27 cellular contexts compared by ENCODE assay signal in genomic region chr3:85481411-85482192, GRCh38.
DNase-seq lines count a peak whose midpoint lies in the region; ATAC-seq and TF ChIP-seq lines count a peak whose summit lies in the region.
"Had no signal": no experiment of that assay in that cellular context is flagged by ENCODE, and none has a peak within 500 bp of the region (broad histone marks: within the 10 kb centered on the region; RNA-seq: fewer than 3 reads in every experiment).

No MANE protein-coding gene starts in this region.

- no peaks in the 10 kb centered on the region for H4K20me1 ChIP-seq in SU-DHL-6 (ENCODE audit: low read depth, low read length)

- H3K9me3 ChIP-seq in SU-DHL-6 (ENCODE audit: insufficient read depth, low read length) (no peaks in the 10 kb centered on the region), skeletal muscle tissue (ENCODE audit: control insufficient read depth in 3 of 3, low read length in 3 of 3) (no peaks in the 10 kb centered on the region), transverse colon (no peaks in the 10 kb centered on the region), uterus (no peaks in the 10 kb centered on the region)
- H3K9me3 ChIP-seq: SJSA1 had no signal

- peak; percentile 29 for DNase-seq in inferior parietal cortex (ENCODE audit: extremely low spot score)
- DNase-seq in NCI-H2196 treated with DMSO at 0.1 percent for 48 hours (lab: John Stamatoyannopoulos, UW; ENCODE audit: unreplicated experiment), result no peak
- no peak for DNase-seq in transverse colon
- no peak for DNase-seq in uterus
- no peak for DNase-seq in dermis blood vessel endothelial cell
- DNase-seq: activated CD4-positive, alpha-beta T cell treated with anti-CD3 and anti-CD28 coated beads, Interleukin-2, amount 10 ng/mL, durations not matched to agents 7 days and 5 days; activated naive CD4-positive, alpha-beta T cell treated with anti-CD3 and anti-CD28 coated beads, Interleukin-2, amount 10 ng/mL, durations not matched to agents 7 days and 5 days; activated T-cell treated with anti-CD3 and anti-CD28 coated beads, Interleukin-2, amount 50 U/mL, for 72 hours; amniotic stem cell; caudate nucleus; DND-41; H9; head of caudate nucleus; kidney glomerular epithelial cell; NCI-H1436; NK-92 treated with Interleukin-12 subunit alpha and Interleukin-12 subunit beta, amount 100 ng/mL, for 24 hours; retina; stimulated activated CD4-positive, alpha-beta T cell treated with anti-CD3 and anti-CD28 coated beads, Interleukin-12 subunit alpha, Interleukin-12 subunit beta, amount 100 ng/mL, for 4 hours; stimulated activated naive CD8-positive, alpha-beta T cell treated with anti-CD3 and anti-CD28 coated beads, Interleukin-15, Interleukin-2, amounts not matched to agents 100 U/mL and 50 U/mL, for 24 hours; trophoblast cell; WERI-Rb-1 had no signal

- intact Hi-C loops in transverse colon (cut with DNase I; ENCODE audit: low total_unique reads), result no loop called here
- intact Hi-C loops in uterus (cut with DNase I; ENCODE audit: low total_unique reads), result no loop called here

- TF ChIP-seq CTCF in SU-DHL-6 (IDR thresholded peaks at IDR 0.05; ENCODE audit: insufficient read depth, low read length, poor library complexity, severe bottlenecking) (no peak), transverse colon (IDR thresholded peaks at IDR 0.05) (no peak), uterus (IDR thresholded peaks at IDR 0.05) (no peak)

- peak; percentile 56 for ATAC-seq in HG03139 (IDR thresholded peaks at IDR 0.05; ENCODE audit: unreplicated experiment)
- ATAC-seq: activated T-cell treated with anti-CD3 and anti-CD28 coated beads, Interleukin-2, amount 50 U/mL, for 72 hours; stimulated activated naive CD8-positive, alpha-beta T cell treated with anti-CD3 and anti-CD28 coated beads, Interleukin-15, Interleukin-2, amounts not matched to agents 100 U/mL and 50 U/mL, for 24 hours had no signal

- H3K27ac ChIP-seq in SU-DHL-6 (ENCODE audit: low read depth, low read length) (no peak overlapping the region), skeletal muscle tissue (ENCODE audit: low read depth, low read length) (no peak overlapping the region), transverse colon (no peak overlapping the region), uterus (no peak overlapping the region)
- H3K27ac ChIP-seq: C4-2B, SJSA1, WERI-Rb-1 had no signal

- no peaks in the 10 kb centered on the region for H3K9me2 ChIP-seq in SU-DHL-6 (replicated peaks; ENCODE audit: insufficient read depth, low read length)

- no peaks in the 10 kb centered on the region for H3F3A ChIP-seq in SU-DHL-6 (ENCODE audit: insufficient read depth)

- no peaks in the 10 kb centered on the region for H3K27me3 ChIP-seq in SU-DHL-6 (ENCODE audit: low read length)
- no peaks in the 10 kb centered on the region for H3K27me3 ChIP-seq in skeletal muscle tissue (ENCODE audit: control insufficient read depth in 3 of 3, insufficient read depth in 3 of 3, low read length in 3 of 3)
- H3K27me3 ChIP-seq in transverse colon, result no peaks in the 10 kb centered on the region
- H3K27me3 ChIP-seq in uterus, result no peaks in the 10 kb centered on the region
- H3K27me3 ChIP-seq: SJSA1 had no signal

- H3K9ac ChIP-seq in SU-DHL-6 (ENCODE audit: low read length) (no peak overlapping the region), skeletal muscle tissue (ENCODE audit: low read depth in 1 of 3, low read length in 3 of 3) (peak overlapping the region; percentile 11 to 37 (median 35))

- in situ Hi-C loops in transverse colon (cut with MboI; ENCODE audit: low pct_ligation_motif_present in 1 of 4, low pct_unique_long_range_greater_than_20kb in 1 of 4, low sequenced_read_pairs in 3 of 4), result no loop called here

- H2AFZ ChIP-seq in SU-DHL-6 (ENCODE audit: low read depth, low read length, severe bottlenecking), result peak overlapping the region; percentile 12

- H3K4me2 ChIP-seq in SU-DHL-6 (ENCODE audit: low read depth, low read length, poor library complexity, severe bottlenecking), result no peak overlapping the region

- 84 to 89% methylated on average over 5 of the region's 5 CpGs for WGBS in transverse colon (ENCODE audit: low coverage in 1 of 2), 2 donors

- no peak overlapping the region for H3K4me3 ChIP-seq in SU-DHL-6 (ENCODE audit: insufficient read depth, low read length, poor library complexity, severe bottlenecking)
- peak overlapping the region in 1 of 3 donors; percentile 36 for H3K4me3 ChIP-seq in skeletal muscle tissue (ENCODE audit: low read length in 3 of 3)
- no peak overlapping the region for H3K4me3 ChIP-seq in transverse colon
- no peak overlapping the region for H3K4me3 ChIP-seq in uterus
- H3K4me3 ChIP-seq: lung, SJSA1 had no signal

- H3K36me3 ChIP-seq in SU-DHL-6 (ENCODE audit: low read length) (no peaks in the 10 kb centered on the region), skeletal muscle tissue (ENCODE audit: control insufficient read depth in 3 of 3, insufficient read depth in 3 of 3, low read length in 3 of 3) (no peaks in the 10 kb centered on the region), transverse colon (no peaks in the 10 kb centered on the region), uterus (no peaks in the 10 kb centered on the region)
- H3K36me3 ChIP-seq: SJSA1, WERI-Rb-1 had no signal

- no peak for TF ChIP-seq EP300 in transverse colon (IDR thresholded peaks at IDR 0.05; ENCODE audit: low read depth)

- peaks cover 0 to 4% (median 0%) of the 10 kb centered on the region in 3 donors for H3K4me1 ChIP-seq in skeletal muscle tissue (ENCODE audit: control insufficient read depth in 3 of 3, insufficient read depth in 3 of 3, low read length in 3 of 3)
- H3K4me1 ChIP-seq in transverse colon, result no peaks in the 10 kb centered on the region
- no peaks in the 10 kb centered on the region for H3K4me1 ChIP-seq in uterus
- H3K4me1 ChIP-seq: SJSA1 had no signal

- no peak for TF ChIP-seq POLR2A in transverse colon (IDR thresholded peaks at IDR 0.05)
- TF ChIP-seq POLR2A in uterus (IDR thresholded peaks at IDR 0.05), result no peak

- H3K79me2 ChIP-seq in SU-DHL-6 (ENCODE audit: insufficient read depth, low read length), result no peaks in the 10 kb centered on the region
